1 cellular context compared by ENCODE assay signal in the genomic region with DNA sequence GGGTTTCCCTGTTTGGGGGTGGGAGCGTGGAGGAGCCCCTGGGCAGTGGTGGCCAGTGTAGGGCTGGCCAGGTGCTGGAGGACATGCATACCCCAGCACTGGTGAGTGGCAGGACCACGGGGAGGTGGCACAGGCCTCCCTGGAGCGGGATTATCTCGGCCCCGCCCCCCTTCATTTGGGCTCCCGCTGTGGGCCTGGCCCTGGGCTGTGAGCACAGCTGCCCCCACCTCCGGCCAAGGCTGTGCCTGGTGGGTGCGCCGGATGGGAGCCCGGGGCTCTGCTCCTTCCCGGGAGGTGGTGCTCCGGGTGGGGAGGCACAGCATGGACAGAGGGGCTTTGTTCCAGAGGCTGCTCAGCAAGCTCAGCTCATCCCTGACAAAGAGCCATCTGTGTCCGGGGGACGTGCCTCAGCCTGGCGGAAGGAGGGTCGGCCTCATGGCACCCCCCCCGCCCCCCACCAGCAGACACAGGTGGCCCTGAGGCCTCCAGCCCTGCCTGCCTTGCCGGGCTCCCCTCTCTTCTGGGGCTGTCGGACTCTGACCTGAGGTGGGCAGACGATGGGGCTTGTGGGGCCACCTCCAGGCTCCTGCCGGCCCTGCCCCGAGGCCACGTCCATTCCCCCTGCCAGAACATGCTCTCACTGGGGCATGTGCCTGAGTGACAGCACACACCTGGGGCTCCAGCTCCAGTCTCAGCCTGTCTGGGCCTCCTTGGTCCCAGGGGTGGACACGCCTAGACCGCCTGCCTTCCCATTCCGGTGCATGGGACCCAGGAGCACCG.
TF ChIP-seq lines count a peak whose summit lies in the region.

No MANE protein-coding gene starts in this region.

TF ChIP-seq in HepG2, 621 proteins besides CTCF, POLR2A, EP300 and RAD21 (continued from another document and continues in another):
- TF ChIP-seq, protein P1, sequence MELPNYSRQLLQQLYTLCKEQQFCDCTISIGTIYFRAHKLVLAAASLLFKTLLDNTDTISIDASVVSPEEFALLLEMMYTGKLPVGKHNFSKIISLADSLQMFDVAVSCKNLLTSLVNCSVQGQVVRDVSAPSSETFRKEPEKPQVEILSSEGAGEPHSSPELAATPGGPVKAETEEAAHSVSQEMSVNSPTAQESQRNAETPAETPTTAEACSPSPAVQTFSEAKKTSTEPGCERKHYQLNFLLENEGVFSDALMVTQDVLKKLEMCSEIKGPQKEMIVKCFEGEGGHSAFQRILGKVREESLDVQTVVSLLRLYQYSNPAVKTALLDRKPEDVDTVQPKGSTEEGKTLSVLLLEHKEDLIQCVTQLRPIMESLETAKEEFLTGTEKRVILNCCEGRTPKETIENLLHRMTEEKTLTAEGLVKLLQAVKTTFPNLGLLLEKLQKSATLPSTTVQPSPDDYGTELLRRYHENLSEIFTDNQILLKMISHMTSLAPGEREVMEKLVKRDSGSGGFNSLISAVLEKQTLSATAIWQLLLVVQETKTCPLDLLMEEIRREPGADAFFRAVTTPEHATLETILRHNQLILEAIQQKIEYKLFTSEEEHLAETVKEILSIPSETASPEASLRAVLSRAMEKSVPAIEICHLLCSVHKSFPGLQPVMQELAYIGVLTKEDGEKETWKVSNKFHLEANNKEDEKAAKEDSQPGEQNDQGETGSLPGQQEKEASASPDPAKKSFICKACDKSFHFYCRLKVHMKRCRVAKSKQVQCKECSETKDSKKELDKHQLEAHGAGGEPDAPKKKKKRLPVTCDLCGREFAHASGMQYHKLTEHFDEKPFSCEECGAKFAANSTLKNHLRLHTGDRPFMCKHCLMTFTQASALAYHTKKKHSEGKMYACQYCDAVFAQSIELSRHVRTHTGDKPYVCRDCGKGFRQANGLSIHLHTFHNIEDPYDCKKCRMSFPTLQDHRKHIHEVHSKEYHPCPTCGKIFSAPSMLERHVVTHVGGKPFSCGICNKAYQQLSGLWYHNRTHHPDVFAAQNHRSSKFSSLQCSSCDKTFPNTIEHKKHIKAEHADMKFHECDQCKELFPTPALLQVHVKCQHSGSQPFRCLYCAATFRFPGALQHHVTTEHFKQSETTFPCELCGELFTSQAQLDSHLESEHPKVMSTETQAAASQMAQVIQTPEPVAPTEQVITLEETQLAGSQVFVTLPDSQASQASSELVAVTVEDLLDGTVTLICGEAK (IDR thresholded peaks at IDR 0.05): no peak
- TF ChIP-seq, protein P1 (CRISPR knock-in tag; IDR thresholded peaks at IDR 0.05): peak; percentile 90
- no peak; the same call in 1 of the 2 replicates for TF ChIP-seq MEF2D (CRISPR knock-in tag; IDR thresholded peaks at IDR 0.05)
- TF ChIP-seq RCOR2 (CRISPR knock-in tag; IDR thresholded peaks at IDR 0.05): peak; percentile 43; the same call in 1 of the 2 replicates
- peak; percentile 84; the same call in 1 of the 2 replicates for TF ChIP-seq SAFB2 (CRISPR knock-in tag; IDR thresholded peaks at IDR 0.05; ENCODE audit: borderline replicate concordance, low read depth)
- TF ChIP-seq, protein P2, sequence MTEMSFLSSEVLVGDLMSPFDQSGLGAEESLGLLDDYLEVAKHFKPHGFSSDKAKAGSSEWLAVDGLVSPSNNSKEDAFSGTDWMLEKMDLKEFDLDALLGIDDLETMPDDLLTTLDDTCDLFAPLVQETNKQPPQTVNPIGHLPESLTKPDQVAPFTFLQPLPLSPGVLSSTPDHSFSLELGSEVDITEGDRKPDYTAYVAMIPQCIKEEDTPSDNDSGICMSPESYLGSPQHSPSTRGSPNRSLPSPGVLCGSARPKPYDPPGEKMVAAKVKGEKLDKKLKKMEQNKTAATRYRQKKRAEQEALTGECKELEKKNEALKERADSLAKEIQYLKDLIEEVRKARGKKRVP (CRISPR knock-in tag; IDR thresholded peaks at IDR 0.05): no peak
- no peak for TF ChIP-seq GZF1 (CRISPR knock-in tag; IDR thresholded peaks at IDR 0.05)
- TF ChIP-seq ZNF782 (CRISPR knock-in tag; IDR thresholded peaks at IDR 0.05; ENCODE audit: borderline replicate concordance): no peak
- no peak for TF ChIP-seq SIN3B (IDR thresholded peaks at IDR 0.05; ENCODE audit: low read length)
- TF ChIP-seq ZNF451 (CRISPR knock-in tag; IDR thresholded peaks at IDR 0.05): peak; percentile 69
- TF ChIP-seq ZNF879 (CRISPR knock-in tag; IDR thresholded peaks at IDR 0.05): no peak
- no peak for TF ChIP-seq NR2F1 (CRISPR knock-in tag; IDR thresholded peaks at IDR 0.05)
- peak; percentile 97 for TF ChIP-seq PAXIP1 (CRISPR knock-in tag; conservative IDR thresholded peaks at IDR 0.05)
- peak; percentile 57; the same call in 1 of the 2 replicates for TF ChIP-seq SOX13 (IDR thresholded peaks at IDR 0.05)
- peak in 1 of 2 experiments; percentile 67; a peak in 2 of 4 replicates for TF ChIP-seq SOX13 (CRISPR knock-in tag; conservative IDR thresholded peaks at IDR 0.05 in 1 of 2, IDR thresholded peaks at IDR 0.05 in 1 of 2)
- TF ChIP-seq ZFP62 (CRISPR knock-in tag; IDR thresholded peaks at IDR 0.05): no peak
- no peak for TF ChIP-seq ZNF678 (CRISPR knock-in tag; IDR thresholded peaks at IDR 0.05)
- no peak for TF ChIP-seq SMYD3 (CRISPR knock-in tag; IDR thresholded peaks at IDR 0.05)
- peak; percentile 50; the same call in 1 of the 2 replicates for TF ChIP-seq ARID5B (CRISPR knock-in tag; IDR thresholded peaks at IDR 0.05)
- TF ChIP-seq TFDP1 (CRISPR knock-in tag; IDR thresholded peaks at IDR 0.05; ENCODE audit: borderline replicate concordance): peak; percentile 53; the same call in 1 of the 2 replicates
- TF ChIP-seq KDM4B (CRISPR knock-in tag; IDR thresholded peaks at IDR 0.05): peak; percentile 62; the same call in 1 of the 2 replicates
- no peak; the same call in 1 of the 2 replicates for TF ChIP-seq HMG20B (CRISPR knock-in tag; conservative IDR thresholded peaks at IDR 0.05)
- no peak for TF ChIP-seq IKZF4 (CRISPR knock-in tag; IDR thresholded peaks at IDR 0.05; ENCODE audit: borderline replicate concordance, low read depth, not compliant biosample characterization)
- peak; percentile 39 for TF ChIP-seq POLR2AphosphoS5 (IDR thresholded peaks at IDR 0.05; ENCODE audit: low read depth, low read length)
- no peak for TF ChIP-seq ZNF850 (CRISPR knock-in tag; conservative IDR thresholded peaks at IDR 0.05)
- no peak for TF ChIP-seq ATM (IDR thresholded peaks at IDR 0.05; ENCODE audit: borderline replicate concordance)
- TF ChIP-seq NCOA1 (CRISPR knock-in tag; IDR thresholded peaks at IDR 0.05): no peak
- no peak for TF ChIP-seq TEF (CRISPR knock-in tag; IDR thresholded peaks at IDR 0.05)
- no peak for TF ChIP-seq ZBTB25 (CRISPR knock-in tag; IDR thresholded peaks at IDR 0.05)
